In the genomic region with DNA sequence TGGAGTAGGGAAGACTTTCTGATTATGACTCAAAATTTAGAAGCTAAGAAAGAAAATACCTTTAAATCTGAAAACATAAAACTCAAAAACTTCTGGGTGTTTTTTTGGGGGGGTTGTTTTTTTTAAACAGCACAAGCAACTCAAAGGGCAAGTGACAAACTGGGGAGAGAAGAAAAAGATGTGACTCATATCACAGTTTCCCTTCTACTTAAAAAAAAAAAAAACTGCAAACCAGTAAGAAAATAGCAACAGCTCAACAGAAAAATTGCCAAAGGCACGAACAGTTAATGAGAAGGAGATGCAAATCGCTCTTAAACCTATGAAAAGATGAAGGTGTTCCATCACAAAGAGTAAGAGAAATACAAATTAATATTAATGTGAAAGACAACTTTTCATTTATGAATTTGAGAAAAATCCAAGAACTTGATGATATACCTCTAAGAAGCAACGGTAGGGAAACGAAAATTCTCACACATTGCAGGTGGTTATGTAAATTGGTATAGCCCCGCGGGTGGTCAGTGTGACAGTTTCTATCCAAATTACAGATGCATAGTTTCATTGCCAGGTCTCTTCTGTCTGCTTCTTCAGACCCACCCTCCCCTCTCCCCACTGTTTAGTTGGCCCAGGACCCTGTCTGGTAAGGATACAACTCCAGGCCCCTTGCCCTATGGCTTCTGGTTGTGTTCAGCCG, we compare ENCODE assay signal across 9 cellular contexts. TPM values are rescaled to one million over a fixed set of nuclear protein-coding genes. Genes with fewer than 3 reads are reported as not detected.
DNase-seq lines count a peak whose midpoint lies in the region; ATAC-seq and TF ChIP-seq lines count a peak whose summit lies in the region.
"Had no signal": no experiment of that assay in that cellular context is flagged by ENCODE, and none has a peak within 500 bp of the region (broad histone marks: within the 10 kb centered on the region; RNA-seq: fewer than 3 reads in every experiment).

No MANE protein-coding gene starts in this region.

- POLR2A ChIA-PET in CD4-positive, alpha-beta T cell (lab: Charles Lee): interaction anchor here (0.8 to 4.4 kb wide), 11 partner anchors 8 to 124 kb away, joined by 3 to 14 read pairs (median 5); partner anchors contain the start of genes IFNAR1, IFNAR2 and IL10RB

- H3K4me1 Mint-ChIP-seq in CD4-positive, alpha-beta T cell (ENCODE audit: low read depth): peaks cover 86% of the 10 kb centered on the region
- peaks cover 8% of the 10 kb centered on the region for H3K4me1 Mint-ChIP-seq in endodermal cell

- H3K4me1 ChIP-seq in endodermal cell (ENCODE audit: control insufficient read depth, insufficient read depth, low read length): no peaks in the 10 kb centered on the region

- H3K27me3 ChIP-seq in CD4-positive, alpha-beta T cell (ENCODE audit: control insufficient read depth, insufficient read depth, low read length): no peaks in the 10 kb centered on the region
- no peaks in the 10 kb centered on the region for H3K27me3 ChIP-seq in endodermal cell (ENCODE audit: control insufficient read depth, insufficient read depth, low read length, poor library complexity, severe bottlenecking)

- H3K9me3 ChIP-seq in CD4-positive, alpha-beta T cell (ENCODE audit: control insufficient read depth, low read length): no peaks in the 10 kb centered on the region
- H3K9me3 ChIP-seq in endodermal cell (ENCODE audit: control insufficient read depth, low read length): peaks cover 45% of the 10 kb centered on the region

- no peak for TF ChIP-seq CTCF in CD4-positive, alpha-beta T cell (IDR thresholded peaks at IDR 0.05)
- TF ChIP-seq CTCF in endodermal cell (conservative IDR thresholded peaks at IDR 0.05): no peak

- H3K36me3 ChIP-seq in endodermal cell (ENCODE audit: control insufficient read depth, insufficient read depth, low read length): peaks cover 20% of the 10 kb centered on the region

- H3K27me3 Mint-ChIP-seq in CD4-positive, alpha-beta T cell: no peaks in the 10 kb centered on the region
- H3K27me3 Mint-ChIP-seq in endodermal cell (ENCODE audit: insufficient read depth): no peaks in the 10 kb centered on the region

- peak overlapping the region; percentile 57 for H3K27ac ChIP-seq in CD4-positive, alpha-beta T cell (ENCODE audit: low read depth, low read length)
- no peak overlapping the region for H3K27ac ChIP-seq in endodermal cell (ENCODE audit: low read depth, low read length)

- H3K9me3 Mint-ChIP-seq in CD4-positive, alpha-beta T cell: no peaks in the 10 kb centered on the region
- peaks cover 28% of the 10 kb centered on the region for H3K9me3 Mint-ChIP-seq in endodermal cell

- H3K36me3 Mint-ChIP-seq in CD4-positive, alpha-beta T cell (ENCODE audit: low read depth): peaks cover 38% of the 10 kb centered on the region
- peaks cover 48% of the 10 kb centered on the region for H3K36me3 Mint-ChIP-seq in endodermal cell (ENCODE audit: low read depth)

- DNase-seq in CD4-positive, alpha-beta T cell: no peak
- DNase-seq in activated CD4-positive, CD25-positive, alpha-beta regulatory T cell treated with anti-CD3 and anti-CD28 coated beads, Interleukin-2, amount 50 U/mL, for 72 hours: peak; percentile 45
- DNase-seq in stimulated activated CD4-positive, alpha-beta T cell treated with anti-CD3 and anti-CD28 coated beads, Interleukin-15, amount 100 ng/mL, for 24 hours: no peak
- DNase-seq in endodermal cell (no peak), NCI-H510A (lab: John Stamatoyannopoulos, UW) (no peak), NCI-H187 treated with DMSO at 0.1 percent for 48 hours (lab: John Stamatoyannopoulos, UW) (no peak)
- DNase-seq: activated CD4-positive, alpha-beta T cell treated with anti-CD3 and anti-CD28 coated beads, Interleukin-2, amount 50 U/mL, for 1 hour had no signal

- WGBS in endodermal cell (ENCODE audit: insufficient coverage in 1 of 2, insufficient read length in 1 of 2), 2 experiments: 87 to 90% methylated on average over 5 to 7 of the region's 7 CpGs

- CTCF ChIA-PET in CD4-positive, alpha-beta T cell (lab: Charles Lee): interaction anchor here (0.8 to 2.5 kb wide), 8 partner anchors 19 to 207 kb away, joined by 3 to 11 read pairs (median 4); partner anchors contain the start of gene IL10RB

- H3K27ac Mint-ChIP-seq in CD4-positive, alpha-beta T cell: peak overlapping the region; percentile 89
- no peak overlapping the region for H3K27ac Mint-ChIP-seq in endodermal cell

- H3K4me3 ChIP-seq in endodermal cell (ENCODE audit: low read length): no peak overlapping the region

- peak; percentile 68 for ATAC-seq in CD4-positive, alpha-beta T cell (ENCODE audit: poor library complexity)
- ATAC-seq in GM19324 (IDR thresholded peaks at IDR 0.05; ENCODE audit: low FRiP score, unreplicated experiment): peak; percentile 79
- peak; percentile 74 for ATAC-seq in HG03135 (IDR thresholded peaks at IDR 0.05; ENCODE audit: unreplicated experiment)

- peak overlapping the region; percentile 65 for H3K4me3 Mint-ChIP-seq in CD4-positive, alpha-beta T cell
- no peak overlapping the region for H3K4me3 Mint-ChIP-seq in endodermal cell

- H3K9ac ChIP-seq in endodermal cell (ENCODE audit: extremely low read depth, low read length, poor library complexity, severe bottlenecking): no peak overlapping the region

- intact Hi-C loops in CD4-positive, alpha-beta T cell (cut with DNase I, micrococcal nuclease): loop anchor here in 1 of 2 experiments (10.0 kb wide), 2 partner anchors 56 to 126 kb away; no protein-coding TSS in a partner anchor

RNA-seq across cellular contexts. Expression of gene IFNAR2, which starts 9.0 kb away (rescaled TPM):
- total RNA-seq in CD4-positive, alpha-beta T cell: 10 to 100 TPM; 26.6 to 28.2 TPM
- total RNA-seq in endodermal cell: 10 to 100 TPM; 14.1 to 27.7 TPM
- polyA plus RNA-seq in endodermal cell (2013, experiment 1 of 2): 24.1 TPM
- polyA plus RNA-seq in endodermal cell (2013, experiment 2 of 2): 24.8 TPM

RNA-seq across cellular contexts. Expression of gene IL10RB, which starts 27.5 kb away (rescaled TPM):
- 1 to 10 TPM; 7.2 to 9.2 TPM for total RNA-seq in CD4-positive, alpha-beta T cell
- total RNA-seq in endodermal cell: 1 to 10 TPM; 4.1 to 5.3 TPM
- 11.6 TPM for polyA plus RNA-seq in endodermal cell (2013, experiment 1 of 2)
- polyA plus RNA-seq in endodermal cell (2013, experiment 2 of 2): 8.9 TPM
